In genomic region chrX:139877710-139878414, GRCh38 we compare ENCODE assay signal across 1 cellular context.
TF ChIP-seq lines count a peak whose summit lies in the region.

No MANE protein-coding gene starts in this region.

TF ChIP-seq in K562, 482 proteins besides CTCF, POLR2A, EP300 and RAD21 (continued from another document and continues in another):
- TF ChIP-seq REST (CRISPR knock-in tag; IDR thresholded peaks at IDR 0.05; ENCODE audit: low read depth) (no peak), CREB3 (tag; conservative IDR thresholded peaks at IDR 0.05; ENCODE audit: low read depth) (no peak), PHF20 (IDR thresholded peaks at IDR 0.05; ENCODE audit: partially characterized antibody) (no peak), JUND (IDR thresholded peaks at IDR 0.05; ENCODE audit: borderline replicate concordance, low read depth, low read length) (peak; percentile 72), JUND (tag; IDR thresholded peaks at IDR 0.05; ENCODE audit: borderline replicate concordance, low read depth, low read length) (peak; percentile 64; the same call in 2 of the 3 replicates), LARP7 (IDR thresholded peaks at IDR 0.05) (no peak), KLF10 (CRISPR knock-in tag; IDR thresholded peaks at IDR 0.05) (no peak), ARID3B (CRISPR knock-in tag; IDR thresholded peaks at IDR 0.05; ENCODE audit: borderline replicate concordance) (no peak), HNRNPUL1 (IDR thresholded peaks at IDR 0.05; ENCODE audit: low read length) (no peak), HDAC3 (IDR thresholded peaks at IDR 0.05; ENCODE audit: borderline replicate concordance, partially characterized antibody) (no peak), WHSC1 (IDR thresholded peaks at IDR 0.05; ENCODE audit: low read length) (no peak), ZNF146 (CRISPR knock-in tag; IDR thresholded peaks at IDR 0.05; ENCODE audit: unreplicated experiment) (no peak), EZH2 (IDR thresholded peaks at IDR 0.05; ENCODE audit: borderline replicate concordance, low read depth, low read length) (no peak), ZNF584 (CRISPR knock-in tag; IDR thresholded peaks at IDR 0.05; ENCODE audit: low read depth) (no peak), LCOR (CRISPR knock-in tag; IDR thresholded peaks at IDR 0.05) (0 out of 2 replicates have a peak, but pooled peaks have one; percentile 45), PKNOX1 (IDR thresholded peaks at IDR 0.05) (no peak), SMAD1 (IDR thresholded peaks at IDR 0.05; ENCODE audit: low read depth, low read length, partially characterized antibody) (no peak), ZNF217 (CRISPR knock-in tag; IDR thresholded peaks at IDR 0.05) (no peak), TBL1XR1 (IDR thresholded peaks at IDR 0.05; ENCODE audit: low read length in 2 of 2) (no peak), TEAD2 (tag; IDR thresholded peaks at IDR 0.05) (no peak), EHMT2 (IDR thresholded peaks at IDR 0.05) (peak; percentile 8; the same call in 1 of the 2 replicates), SPI1 (IDR thresholded peaks at IDR 0.05; ENCODE audit: borderline replicate concordance, low read depth, low read length) (no peak), KHSRP (IDR thresholded peaks at IDR 0.05) (no peak), ATF6 (CRISPR knock-in tag; IDR thresholded peaks at IDR 0.05) (no peak), NFIC (IDR thresholded peaks at IDR 0.05) (no peak), TBP (optimal IDR thresholded peaks at IDR 0.05; ENCODE audit: low read depth, low read length) (no peak), FOXA3 (CRISPR knock-in tag; conservative IDR thresholded peaks at IDR 0.05 in 1 of 2, IDR thresholded peaks at IDR 0.05 in 1 of 2) (no peak), HDAC8 (tag; IDR thresholded peaks at IDR 0.05) (no peak), PRMT5 (CRISPR knock-in tag; IDR thresholded peaks at IDR 0.05) (no peak), NFIX (CRISPR knock-in tag; IDR thresholded peaks at IDR 0.05; ENCODE audit: low read depth) (no peak), ZNF436 (CRISPR knock-in tag; IDR thresholded peaks at IDR 0.05) (no peak), EGR1 (conservative IDR thresholded peaks at IDR 0.05) (peak; percentile 42; the same call in 1 of the 2 replicates), BACH1 (tag; IDR thresholded peaks at IDR 0.05) (no peak), TARDBP (IDR thresholded peaks at IDR 0.05) (no peak), GATAD2B (IDR thresholded peaks at IDR 0.05; ENCODE audit: borderline replicate concordance) (no peak), MEF2D (tag; conservative IDR thresholded peaks at IDR 0.05; ENCODE audit: low read depth) (no peak), ZNF551 (CRISPR knock-in tag; IDR thresholded peaks at IDR 0.05) (no peak), UBTF (IDR thresholded peaks at IDR 0.05; ENCODE audit: borderline replicate concordance in 1 of 2, low read depth in 2 of 2, low read length in 2 of 2) (no peak), MLX (CRISPR knock-in tag; conservative IDR thresholded peaks at IDR 0.05) (no peak), HBP1 (CRISPR knock-in tag; IDR thresholded peaks at IDR 0.05) (no peak), NR4A1 (CRISPR knock-in tag; IDR thresholded peaks at IDR 0.05) (no peak), NR4A1 (tag; IDR thresholded peaks at IDR 0.05) (no peak), ARID4B (CRISPR knock-in tag; IDR thresholded peaks at IDR 0.05) (no peak), KDM4B (IDR thresholded peaks at IDR 0.05; ENCODE audit: borderline replicate concordance in 2 of 2, low read depth in 1 of 2) (no peak), ELF2 (CRISPR knock-in tag; IDR thresholded peaks at IDR 0.05) (no peak), ZNF75A (CRISPR knock-in tag; IDR thresholded peaks at IDR 0.05) (no peak), ZBTB8A (IDR thresholded peaks at IDR 0.05; ENCODE audit: partially characterized antibody) (no peak), CREB3L1 (IDR thresholded peaks at IDR 0.05; ENCODE audit: borderline replicate concordance, low read depth) (no peak)
